Comparison of ENCODE assay signal across 27 cellular contexts in the genomic region with DNA sequence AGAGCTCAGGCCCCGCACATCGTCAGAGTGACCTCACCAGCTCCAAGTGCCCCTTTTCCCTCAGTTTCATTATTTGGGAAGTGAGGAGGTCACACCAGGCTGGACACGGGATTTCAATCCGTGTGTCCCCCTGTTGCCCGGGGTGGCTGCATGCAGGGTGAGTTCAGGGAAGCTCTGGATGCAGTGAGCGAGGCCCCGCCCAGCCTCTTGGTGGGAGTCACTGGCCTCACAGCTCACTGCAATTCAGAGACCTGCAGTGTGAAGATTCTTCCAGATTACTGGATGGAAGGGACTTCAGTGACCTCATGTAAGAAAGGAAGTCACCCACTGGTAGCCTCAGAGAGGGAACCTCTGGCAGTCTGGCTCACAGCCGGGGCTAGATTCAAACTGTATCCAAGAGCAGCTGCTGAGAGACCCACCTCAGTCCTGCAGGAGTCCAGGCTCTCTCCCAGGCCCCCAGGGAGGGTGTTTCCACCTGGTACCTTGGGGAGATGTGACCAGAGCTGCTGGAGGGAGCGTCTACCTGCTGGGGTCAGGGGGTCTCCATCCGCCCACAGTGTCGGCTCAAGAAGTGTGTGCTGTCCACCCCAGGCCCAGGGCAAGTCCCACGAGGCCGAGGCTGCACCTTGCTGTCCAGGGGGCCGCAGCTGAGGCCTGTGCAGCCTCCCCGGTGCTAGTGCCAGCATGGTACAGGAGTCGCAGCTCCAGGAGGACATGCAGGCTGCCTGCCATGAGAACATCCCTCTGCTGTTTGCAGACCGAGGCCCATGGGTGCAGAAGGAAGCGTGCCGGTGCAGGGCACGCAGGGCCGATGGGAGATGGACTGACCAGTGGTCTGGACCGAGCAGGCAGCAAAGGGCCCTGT.
"Had no signal": no experiment of that assay in that cellular context is flagged by ENCODE, and none has a peak within 500 bp of the region (broad histone marks: within the 10 kb centered on the region; RNA-seq: fewer than 3 reads in every experiment).

No MANE protein-coding gene starts in this region.

- H3K9me3 Mint-ChIP-seq: activated CD4-positive, alpha-beta memory T cell treated with anti-CD3 and anti-CD28 coated beads for 36 hours; activated CD4-positive, alpha-beta T cell treated with anti-CD3 and anti-CD28 coated beads, Interleukin-2, amount 10 ng/mL, durations not matched to agents 24 days and 14 days; activated naive CD4-positive, alpha-beta T cell treated with anti-CD3 and anti-CD28 coated beads, Interleukin-2, amount 50 U/mL, for 72 hours; activated T-cell treated with anti-CD3 and anti-CD28 coated beads, Interleukin-2, amount 50 U/mL, for 4 hours; activated T-helper 17 cell treated with anti-CD3 and anti-CD28 coated beads, Interleukin-2, amount 50 U/mL, for 72 hours; central memory CD8-positive, alpha-beta T cell; dendritic cell treated with granulocyte-macrophage colony-stimulating factor and Interleukin-4, amounts not matched to agents 40 ng/mL and 50 ng/mL, for 4 days; mesothelial cell of epicardium; naive B cell; neural crest cell; stimulated activated naive CD8-positive, alpha-beta T cell treated with anti-CD3 and anti-CD28 coated beads, Interleukin-15, Interleukin-2, amounts not matched to agents 100 ng/mL and 50 ng/mL, for 24 hours; T-helper 1 cell treated with Interleukin-12 subunit alpha and Interleukin-12 subunit beta and Interleukin-4 antibody, amounts not matched to agents 30 μg/mL and 1 μg/mL, for 36 hours; type B pancreatic cell had no signal

- H3K27ac Mint-ChIP-seq: activated CD4-positive, alpha-beta memory T cell treated with anti-CD3 and anti-CD28 coated beads for 36 hours; activated CD4-positive, alpha-beta T cell treated with anti-CD3 and anti-CD28 coated beads, Interleukin-2, amount 10 ng/mL, durations not matched to agents 24 days and 14 days; activated T-helper 17 cell treated with anti-CD3 and anti-CD28 coated beads, Interleukin-2, amount 50 U/mL, for 72 hours; dendritic cell treated with granulocyte-macrophage colony-stimulating factor and Interleukin-4, amounts not matched to agents 40 ng/mL and 50 ng/mL, for 4 days; mesothelial cell of epicardium; naive B cell; stimulated activated naive CD8-positive, alpha-beta T cell treated with anti-CD3 and anti-CD28 coated beads, Interleukin-15, Interleukin-2, amounts not matched to agents 100 ng/mL and 50 ng/mL, for 24 hours; T-helper 1 cell treated with Interleukin-12 subunit alpha and Interleukin-12 subunit beta and Interleukin-4 antibody, amounts not matched to agents 30 μg/mL and 1 μg/mL, for 36 hours; type B pancreatic cell had no signal

- H3K4me1 ChIP-seq: breast epithelium, left lung had no signal

- H3K36me3 ChIP-seq: breast epithelium, esophagus squamous epithelium, left lung, vagina had no signal

- H3K9me3 ChIP-seq: breast epithelium, esophagus squamous epithelium, left lung, vagina had no signal

- DNase-seq: activated CD4-positive, alpha-beta memory T cell treated with anti-CD3 and anti-CD28 coated beads for 36 hours; activated CD4-positive, alpha-beta T cell treated with anti-CD3 and anti-CD28 coated beads, Interleukin-2, amount 10 ng/mL, durations not matched to agents 24 days and 14 days; activated gamma-delta T cell treated with Interleukin-2 at 50 U/mL for 16 hours; activated T-cell treated with anti-CD3 and anti-CD28 coated beads, Interleukin-2, amount 50 U/mL, for 4 hours; esophagus squamous epithelium; foreskin melanocyte; left lung; naive B cell; occipital lobe; right cardiac atrium; stimulated activated CD4-positive, alpha-beta T cell treated with anti-CD3 and anti-CD28 coated beads, Interleukin-15, amount 100 ng/mL, for 24 hours; stimulated activated CD4-positive, alpha-beta T cell treated with anti-CD3 and anti-CD28 coated beads, Interleukin-2, amount 100 ng/mL, for 24 hours; T-helper 9 cell had no signal

- H3K27me3 ChIP-seq: breast epithelium, esophagus squamous epithelium, left lung, vagina had no signal

- H3K27ac ChIP-seq: breast epithelium, epithelial cell of prostate, esophagus squamous epithelium, left lung, vagina, VCaP had no signal

- H3K4me1 Mint-ChIP-seq: activated CD4-positive, alpha-beta T cell treated with anti-CD3 and anti-CD28 coated beads, Interleukin-2, amount 10 ng/mL, durations not matched to agents 24 days and 14 days; activated T-helper 17 cell treated with anti-CD3 and anti-CD28 coated beads, Interleukin-2, amount 50 U/mL, for 72 hours; neural crest cell had no signal

- H3K4me3 ChIP-seq: breast epithelium, esophagus squamous epithelium, left lung, lung, vagina had no signal

- H3K36me3 Mint-ChIP-seq: type B pancreatic cell had no signal

- H3K4me3 Mint-ChIP-seq: activated CD4-positive, alpha-beta memory T cell treated with anti-CD3 and anti-CD28 coated beads for 36 hours; activated CD4-positive, alpha-beta T cell treated with anti-CD3 and anti-CD28 coated beads, Interleukin-2, amount 10 ng/mL, durations not matched to agents 24 days and 14 days; activated T-cell treated with anti-CD3 and anti-CD28 coated beads, Interleukin-2, amount 50 U/mL, for 4 hours; activated T-helper 17 cell treated with anti-CD3 and anti-CD28 coated beads, Interleukin-2, amount 50 U/mL, for 72 hours; central memory CD8-positive, alpha-beta T cell; dendritic cell treated with granulocyte-macrophage colony-stimulating factor and Interleukin-4, amounts not matched to agents 40 ng/mL and 50 ng/mL, for 4 days; mesothelial cell of epicardium; naive B cell; neural crest cell; stimulated activated naive CD8-positive, alpha-beta T cell treated with anti-CD3 and anti-CD28 coated beads, Interleukin-15, Interleukin-2, amounts not matched to agents 100 ng/mL and 50 ng/mL, for 24 hours; T-helper 1 cell treated with Interleukin-12 subunit alpha and Interleukin-12 subunit beta and Interleukin-4 antibody, amounts not matched to agents 30 μg/mL and 1 μg/mL, for 36 hours; type B pancreatic cell had no signal

- H3K27me3 Mint-ChIP-seq: activated CD4-positive, alpha-beta memory T cell treated with anti-CD3 and anti-CD28 coated beads for 36 hours; activated CD4-positive, alpha-beta T cell treated with anti-CD3 and anti-CD28 coated beads, Interleukin-2, amount 10 ng/mL, durations not matched to agents 24 days and 14 days; activated T-helper 17 cell treated with anti-CD3 and anti-CD28 coated beads, Interleukin-2, amount 50 U/mL, for 72 hours; central memory CD8-positive, alpha-beta T cell; dendritic cell treated with granulocyte-macrophage colony-stimulating factor and Interleukin-4, amounts not matched to agents 40 ng/mL and 50 ng/mL, for 4 days; naive B cell; stimulated activated naive CD8-positive, alpha-beta T cell treated with anti-CD3 and anti-CD28 coated beads, Interleukin-15, Interleukin-2, amounts not matched to agents 100 ng/mL and 50 ng/mL, for 24 hours; type B pancreatic cell had no signal
